In the genomic region with DNA sequence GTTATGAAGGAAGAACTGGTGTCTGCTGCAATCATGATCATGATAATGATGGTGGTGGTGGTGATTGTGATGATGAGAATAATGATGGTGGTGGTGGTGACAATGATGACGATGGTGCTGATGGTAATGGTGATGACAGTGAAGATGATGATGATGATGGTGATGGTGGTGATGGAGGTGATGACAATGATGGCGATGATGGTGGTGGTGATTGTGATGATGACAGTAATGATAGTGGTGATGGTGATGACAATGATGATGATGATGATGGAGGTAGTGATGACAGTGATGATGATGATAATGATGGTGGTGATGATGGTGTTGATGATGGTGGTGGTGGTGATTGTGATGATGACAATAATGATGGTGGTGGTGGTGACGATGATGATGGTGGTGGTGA, we compare ENCODE assay signal across 1 cellular context.
TF ChIP-seq lines count a peak whose summit lies in the region.

No MANE protein-coding gene starts in this region.

TF ChIP-seq in IMR-90, 13 proteins besides CTCF, POLR2A, EP300 and RAD21 (continued from another document):
- TF ChIP-seq RCOR1 (IDR thresholded peaks at IDR 0.05; ENCODE audit: insufficient replicate concordance, low read length): no peak
- TF ChIP-seq, protein P1, sequence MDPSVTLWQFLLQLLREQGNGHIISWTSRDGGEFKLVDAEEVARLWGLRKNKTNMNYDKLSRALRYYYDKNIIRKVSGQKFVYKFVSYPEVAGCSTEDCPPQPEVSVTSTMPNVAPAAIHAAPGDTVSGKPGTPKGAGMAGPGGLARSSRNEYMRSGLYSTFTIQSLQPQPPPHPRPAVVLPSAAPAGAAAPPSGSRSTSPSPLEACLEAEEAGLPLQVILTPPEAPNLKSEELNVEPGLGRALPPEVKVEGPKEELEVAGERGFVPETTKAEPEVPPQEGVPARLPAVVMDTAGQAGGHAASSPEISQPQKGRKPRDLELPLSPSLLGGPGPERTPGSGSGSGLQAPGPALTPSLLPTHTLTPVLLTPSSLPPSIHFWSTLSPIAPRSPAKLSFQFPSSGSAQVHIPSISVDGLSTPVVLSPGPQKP (IDR thresholded peaks at IDR 0.05; ENCODE audit: borderline replicate concordance, low read depth, low read length): no peak
- TF ChIP-seq CEBPB (IDR thresholded peaks at IDR 0.05; ENCODE audit: low read depth, low read length): no peak
- no peak for TF ChIP-seq FOS (IDR thresholded peaks at IDR 0.05; ENCODE audit: low read depth, low read length)
